In the genomic region with DNA sequence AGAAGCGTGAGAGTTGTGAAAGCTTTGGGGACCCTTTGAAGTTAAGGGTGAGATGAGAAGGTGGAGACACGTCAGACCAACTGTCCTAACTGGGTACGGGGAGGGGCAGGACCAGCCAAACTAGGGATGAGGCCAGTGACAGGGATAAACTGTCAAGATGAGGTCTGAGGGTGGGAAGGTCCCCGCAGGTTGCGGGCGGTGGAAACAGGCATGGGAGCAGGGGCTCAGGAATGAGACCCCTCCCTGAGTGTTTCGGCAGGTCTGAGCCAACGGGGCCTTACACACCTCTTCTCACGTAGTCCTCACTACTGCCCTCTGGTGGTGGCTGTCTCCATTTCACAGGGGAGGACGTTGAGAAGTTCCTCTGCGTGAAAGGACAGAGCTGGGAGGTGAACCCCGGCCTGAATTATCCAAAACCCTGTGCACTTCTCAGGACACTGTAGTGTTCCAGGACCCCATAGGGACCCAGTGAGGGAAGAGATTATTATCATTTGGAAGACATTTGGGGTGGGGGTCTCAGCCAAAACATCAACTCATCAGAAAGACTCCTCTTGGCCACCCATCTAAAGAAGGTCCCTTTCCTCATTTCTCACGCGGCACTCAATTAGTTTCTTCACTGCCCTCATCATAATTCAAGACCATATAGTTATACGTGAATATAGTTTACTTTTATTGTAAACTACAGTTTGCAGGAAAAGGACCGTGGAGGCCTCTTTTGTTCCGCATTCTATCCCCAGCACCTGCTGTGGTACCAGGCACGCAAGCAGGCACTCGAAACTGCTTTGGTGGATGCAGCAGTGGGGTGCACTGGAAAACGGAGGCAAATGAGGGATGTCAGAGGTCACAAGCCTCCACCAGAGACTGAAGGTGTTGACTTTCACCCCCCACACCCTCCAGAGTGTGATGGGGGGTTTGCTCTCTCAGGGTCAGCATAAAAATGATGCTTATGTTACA, we compare ENCODE assay signal across 7 cellular contexts. TPM values are rescaled to one million over a fixed set of nuclear protein-coding genes. Genes with fewer than 3 reads are reported as not detected.
DNase-seq lines count a peak whose midpoint lies in the region; ATAC-seq and TF ChIP-seq lines count a peak whose summit lies in the region.

No MANE protein-coding gene starts in this region.

- intact Hi-C loops in activated CD4-positive, alpha-beta T cell treated with anti-CD3 and anti-CD28 coated beads, Interleukin-2, amount 10 ng/mL, durations not matched to agents 24 days and 14 days (cut with micrococcal nuclease) = loop anchor here (1.0 to 2.0 kb wide), 3 partner anchors 52 to 324 kb away; a partner anchor contains a TSS
- intact Hi-C loops in lower lobe of right lung (cut with DNase I) = loop anchor here (10.0 kb wide), 1 partner anchor 110 kb away; a partner anchor contains a TSS

- TF ChIP-seq CTCF in GM10266 (IDR thresholded peaks at IDR 0.05; ENCODE audit: control insufficient read depth, insufficient read depth, low read depth, missing control alignments) (peak; percentile 84), lower lobe of right lung (IDR thresholded peaks at IDR 0.05) (peak; percentile 86)

- no peaks in the 10 kb centered on the region for H3K27me3 Mint-ChIP-seq in activated CD4-positive, alpha-beta T cell treated with anti-CD3 and anti-CD28 coated beads, Interleukin-2, amount 10 ng/mL, durations not matched to agents 24 days and 14 days

- H3K4me3 ChIP-seq in lower lobe of right lung = no peak overlapping the region

- no peaks in the 10 kb centered on the region for H3K36me3 Mint-ChIP-seq in activated CD4-positive, alpha-beta T cell treated with anti-CD3 and anti-CD28 coated beads, Interleukin-2, amount 10 ng/mL, durations not matched to agents 24 days and 14 days (ENCODE audit: low read depth)

- peak overlapping the region; percentile 22 for H3K4me3 Mint-ChIP-seq in activated CD4-positive, alpha-beta T cell treated with anti-CD3 and anti-CD28 coated beads, Interleukin-2, amount 10 ng/mL, durations not matched to agents 24 days and 14 days

- H3K9me3 Mint-ChIP-seq in activated CD4-positive, alpha-beta T cell treated with anti-CD3 and anti-CD28 coated beads, Interleukin-2, amount 10 ng/mL, durations not matched to agents 24 days and 14 days = no peaks in the 10 kb centered on the region

- DNase-seq in GM10266 (ENCODE audit: extremely low spot score) (peak; percentile 70), NCI-H345 (lab: John Stamatoyannopoulos, UW) (peak; percentile 83), dermis blood vessel endothelial cell (peak; percentile 93), lower lobe of right lung (peak; percentile 84)
- peak; percentile 96 for DNase-seq in activated CD4-positive, alpha-beta T cell treated with anti-CD3 and anti-CD28 coated beads, Interleukin-2, amount 10 ng/mL, durations not matched to agents 24 days and 14 days
- peak; percentile 72 for DNase-seq in stimulated activated CD8-positive, alpha-beta memory T cell treated with anti-CD3 and anti-CD28 coated beads, Interleukin-12 subunit alpha, Interleukin-12 subunit beta, amount 100 ng/mL, for 24 hours (ENCODE audit: extremely low read depth)

- peaks cover 13% of the 10 kb centered on the region for H3K4me1 ChIP-seq in lower lobe of right lung

- no peak overlapping the region for H3K27ac ChIP-seq in lower lobe of right lung

- H3K9me3 ChIP-seq in lower lobe of right lung = no peaks in the 10 kb centered on the region

- H3K4me1 Mint-ChIP-seq in activated CD4-positive, alpha-beta T cell treated with anti-CD3 and anti-CD28 coated beads, Interleukin-2, amount 10 ng/mL, durations not matched to agents 24 days and 14 days = peaks cover 15% of the 10 kb centered on the region

- ATAC-seq in HG02678 (IDR thresholded peaks at IDR 0.05; ENCODE audit: unreplicated experiment) = peak; percentile 65
- ATAC-seq in lower lobe of right lung = peak; percentile 90 to 94

- no peaks in the 10 kb centered on the region for H3K27me3 ChIP-seq in lower lobe of right lung (ENCODE audit: low read depth)

- H3K27ac Mint-ChIP-seq in activated CD4-positive, alpha-beta T cell treated with anti-CD3 and anti-CD28 coated beads, Interleukin-2, amount 10 ng/mL, durations not matched to agents 24 days and 14 days = no peak overlapping the region

- H3K36me3 ChIP-seq in lower lobe of right lung = no peaks in the 10 kb centered on the region

RNA-seq across cellular contexts. Expression of a gene that starts 21.7 kb away (rescaled TPM):
- 54.0 and 57.1 TPM in 2 replicates for total RNA-seq in activated CD4-positive, alpha-beta T cell treated with anti-CD3 and anti-CD28 coated beads, Interleukin-2, amount 10 ng/mL, durations not matched to agents 24 days and 14 days
- total RNA-seq in dermis blood vessel endothelial cell (106 and 139 TPM in 2 replicates), lower lobe of right lung (61.9 TPM)

RNA-seq across cellular contexts. Expression of a gene that starts 51.7 kb away (rescaled TPM):
- total RNA-seq in activated CD4-positive, alpha-beta T cell treated with anti-CD3 and anti-CD28 coated beads, Interleukin-2, amount 10 ng/mL, durations not matched to agents 24 days and 14 days = 332 and 333 TPM in 2 replicates
- total RNA-seq in dermis blood vessel endothelial cell (6.0 and 12.9 TPM in 2 replicates), lower lobe of right lung (120 TPM)
